In the genomic region with DNA sequence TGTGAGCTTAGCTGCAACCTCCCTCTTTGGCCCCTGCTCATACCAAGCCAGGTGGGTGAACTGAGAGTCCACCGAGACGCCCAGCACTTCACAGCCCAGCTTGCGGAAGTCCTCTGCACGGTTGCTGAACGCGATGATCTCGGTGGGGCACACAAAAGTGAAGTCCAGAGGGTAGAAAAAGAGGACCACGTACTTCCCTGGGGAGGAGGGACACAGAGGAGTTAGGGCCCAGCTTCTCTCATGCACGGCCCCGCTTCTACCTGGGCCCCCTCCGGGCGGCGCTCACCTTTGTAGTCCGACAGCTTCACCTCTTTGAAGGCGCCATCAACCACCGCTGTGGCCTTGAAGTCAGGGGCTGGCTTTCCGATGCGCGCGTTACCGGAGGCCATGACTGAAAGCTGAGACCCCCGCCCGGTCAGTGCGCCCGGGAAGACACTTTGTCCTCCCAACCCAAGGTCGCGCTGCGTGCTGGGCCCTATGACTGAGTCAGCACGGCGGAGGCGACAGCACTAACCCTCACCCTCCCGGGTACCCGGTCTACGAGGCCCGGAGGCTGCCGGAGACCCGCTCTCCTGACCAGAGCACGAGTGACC, we compare ENCODE assay signal across 9 cellular contexts. TPM values are rescaled to one million over a fixed set of nuclear protein-coding genes. Genes with fewer than 3 reads are reported as not detected.
DNase-seq lines count a peak whose midpoint lies in the region; ATAC-seq, FAIRE-seq and TF ChIP-seq lines count a peak whose summit lies in the region.
"Had no signal": no experiment of that assay in that cellular context is flagged by ENCODE, and none has a peak within 500 bp of the region (broad histone marks: within the 10 kb centered on the region; RNA-seq: fewer than 3 reads in every experiment).

No MANE protein-coding gene starts in this region.

- POLR2A ChIA-PET in BJ (lab: Charles Lee), result no interaction called here
- POLR2A ChIA-PET in GM12878 (lab: Charles Lee), result interaction anchor here (0.6 to 2.2 kb wide), 6 partner anchors 9 to 127 kb away, joined by 3 to 9 read pairs (median 6); partner anchors contain the start of gene JUNB

- DNase-seq in BJ (ENCODE audit: low read depth) (no peak), GM12878 (ENCODE audit: low read depth, low spot score) (no peak), kidney epithelial cell (ENCODE audit: low read depth) (no peak), CD1c-positive myeloid dendritic cell (ENCODE audit: extremely low spot score) (no peak)

- TF ChIP-seq CTCF in BJ (IDR thresholded peaks at IDR 0.05; ENCODE audit: insufficient read depth, low read depth, low read length) (no peak), GM12878 (IDR thresholded peaks at IDR 0.05 in 2 of 3, conservative IDR thresholded peaks at IDR 0.05 in 1 of 3; ENCODE audit: control insufficient read depth in 2 of 3, extremely low read depth in 1 of 3, insufficient read depth in 1 of 3, low read depth in 3 of 3, low read length in 3 of 3) (no peak), kidney epithelial cell (IDR thresholded peaks at IDR 0.05; ENCODE audit: insufficient read depth, low read length, poor library complexity, severe bottlenecking) (no peak)

- peak overlapping the region; percentile 88 for H2AFZ ChIP-seq in GM12878 (ENCODE audit: control insufficient read depth, low read depth, low read length)

- H3K27me3 ChIP-seq in BJ (ENCODE audit: control insufficient read depth, insufficient read depth, low read length) (no peaks in the 10 kb centered on the region), GM12878 (replicated peaks in 1 of 2; ENCODE audit: control insufficient read depth in 2 of 2, insufficient read depth in 2 of 2, low read length in 1 of 2) (no peaks in the 10 kb centered on the region), kidney epithelial cell (ENCODE audit: control insufficient read depth, insufficient read depth, low read length) (no peaks in the 10 kb centered on the region), subcutaneous abdominal adipose tissue (ENCODE audit: control insufficient read depth in 5 of 5, insufficient read depth in 4 of 5, low read length in 5 of 5) (no peaks in the 10 kb centered on the region)

- H3K4me3 ChIP-seq in BJ (ENCODE audit: low read depth, low read length) (peak overlapping the region; percentile 93), GM12878 (peak overlapping the region; percentile 95), kidney epithelial cell (ENCODE audit: low read depth, low read length) (peak overlapping the region; percentile 82), subcutaneous abdominal adipose tissue (ENCODE audit: low read depth in 1 of 5, low read length in 5 of 5) (peak overlapping the region; percentile 67 to 97 (median 94))

- FAIRE-seq in GM12878 (lab: Jason Lieb, UNC), result no peak

- BruUV-seq in GM12878 (replicated peaks; lab: Mats Ljungman, UMichigan), result no TSS peak

- 20% methylated on average over 37 of the region's 38 CpGs for WGBS in GM12878 (ENCODE audit: insufficient coverage, insufficient replicate concordance, low lambda C conversion rate, missing lambda C conversion rate)

- SMC1A ChIA-PET in GM12878 (lab: Charles Lee; ENCODE audit: uncharacterized antibody, unreplicated experiment), result interaction anchor here (0.8 to 11.5 kb wide), 3 partner anchors 21 to 67 kb away, joined by 3 to 240 read pairs (median 3); partner anchors contain the start of gene TRIR

- ATAC-seq in GM12878 (peak; percentile 36), GM21390 (IDR thresholded peaks at IDR 0.05; ENCODE audit: unreplicated experiment) (no peak), GM18511 (IDR thresholded peaks at IDR 0.05; ENCODE audit: unreplicated experiment) (no peak)

- peaks cover 19% of the 10 kb centered on the region for H3K4me1 ChIP-seq in GM12878 (ENCODE audit: control insufficient read depth, insufficient read depth, low read length)
- peaks cover 10 to 38% (median 34%) of the 10 kb centered on the region in 5 donors for H3K4me1 ChIP-seq in subcutaneous abdominal adipose tissue (ENCODE audit: control insufficient read depth in 5 of 5, insufficient read depth in 5 of 5, low read length in 5 of 5)

- H3K9ac ChIP-seq in GM12878 (ENCODE audit: control insufficient read depth, insufficient read depth, low read length) (peak overlapping the region; percentile 79), subcutaneous abdominal adipose tissue (ENCODE audit: low read length in 5 of 5) (peak overlapping the region; percentile 56 to 94 (median 85))

- H3K9me3 ChIP-seq in KOPT-K1 (ENCODE audit: insufficient read depth, low read length, poor library complexity, severe bottlenecking), result no peaks in the 10 kb centered on the region
- no peaks in the 10 kb centered on the region for H3K9me3 ChIP-seq in GM12878 (replicated peaks; ENCODE audit: control insufficient read depth, insufficient read depth, low read length)
- H3K9me3 ChIP-seq in subcutaneous abdominal adipose tissue (ENCODE audit: control insufficient read depth in 5 of 5, low read length in 5 of 5), result no peaks in the 10 kb centered on the region

- no peak for TF ChIP-seq RAD21 in GM12878 (IDR thresholded peaks at IDR 0.05; ENCODE audit: insufficient read depth, low read depth, low read length)

- TF ChIP-seq POLR2A in GM12878 (IDR thresholded peaks at IDR 0.05; ENCODE audit: low read depth, low read length), result no peak

- H3K4me2 ChIP-seq in GM12878 (ENCODE audit: control insufficient read depth, insufficient read depth), result peak overlapping the region; percentile 98

- H4K20me1 ChIP-seq in GM12878 (ENCODE audit: control insufficient read depth, insufficient read depth), result no peaks in the 10 kb centered on the region

- intact Hi-C loops in GM12878 (cut with micrococcal nuclease; ENCODE audit: unreplicated experiment), result no loop called here

- in situ Hi-C loops in GM12878 (cut with MboI), result no loop called here

- H3K36me3 ChIP-seq in BJ (ENCODE audit: control insufficient read depth, insufficient read depth, low read length) (peaks cover 10% of the 10 kb centered on the region), KOPT-K1 (ENCODE audit: insufficient read depth, low read length) (peaks cover 16% of the 10 kb centered on the region), GM12878 (ENCODE audit: control insufficient read depth in 2 of 2, insufficient read depth in 2 of 2, low read length in 1 of 2) (peaks cover 0 to 1% of the 10 kb centered on the region in 2 experiments; a peak in 2 of 4 replicates), kidney epithelial cell (ENCODE audit: control insufficient read depth, insufficient read depth, low read length) (no peaks in the 10 kb centered on the region), subcutaneous abdominal adipose tissue (ENCODE audit: control insufficient read depth in 5 of 5, insufficient read depth in 5 of 5, low read length in 5 of 5) (peaks cover 0 to 28% (median 15%) of the 10 kb centered on the region in 5 donors)

- no peak for TF ChIP-seq EP300 in GM12878 (IDR thresholded peaks at IDR 0.05; ENCODE audit: borderline replicate concordance in 1 of 2, control insufficient read depth in 1 of 2, low read depth in 2 of 2, low read length in 2 of 2)

- RAD21 ChIA-PET in GM12878 (lab: Charles Lee; ENCODE audit: unreplicated experiment), result interaction anchor here (0.7 to 11.4 kb wide), 6 partner anchors 9 to 46 kb away, joined by 3 to 303 read pairs (median 4); partner anchors contain the start of gene HOOK2

- H3K27ac ChIP-seq in KOPT-K1 (ENCODE audit: low read depth, low read length, poor library complexity, severe bottlenecking), result peak overlapping the region; percentile 67
- H3K27ac ChIP-seq in GM12878 (ENCODE audit: control insufficient read depth, insufficient read depth), result peak overlapping the region; percentile 63
- H3K27ac ChIP-seq in subcutaneous abdominal adipose tissue (ENCODE audit: low read depth, low read length), result peak overlapping the region; percentile 60

- H3K79me2 ChIP-seq in GM12878 (ENCODE audit: control insufficient read depth, insufficient read depth, low read length), result peaks cover 13% of the 10 kb centered on the region

- CTCF ChIA-PET in BJ (lab: Yijun Ruan, JAX), result interaction anchor here (1.1 to 17.9 kb wide), 3 partner anchors 34 to 47 kb away, joined by 3 to 874 read pairs (median 4); partner anchors contain the start of gene HOOK2
- CTCF ChIA-PET in GM12878 (lab: Yijun Ruan, JAX), result interaction anchor here (1.4 to 12.9 kb wide), 4 partner anchors 23 to 47 kb away, joined by 8 to 537 read pairs (median 217); partner anchors contain the start of gene HOOK2

RNA-seq across cellular contexts. Expression of gene PRDX2, which starts 0.6 kb away (rescaled TPM):
- polyA plus RNA-seq in BJ (2011; rRNA removed) (165 and 267 TPM in 2 replicates), GM12878 (2011; rRNA removed) (45.7 and 93.0 TPM in 2 replicates), GM12878 (2014; fragmentation: Illumina TruSeq; extraction: Trizol) (110 and 338 TPM in 2 replicates), GM12878 (2014; fragmentation: Nextera tagmentation; extraction: Ambion mirVana) (100 to 1,000 TPM; 670 to 812 TPM), GM12878 (2014; rRNA removed) (327 and 338 TPM in 2 replicates), GM12878 (2016; fragmentation: Nextera tagmentation; extraction: Ambion mirVana) (100 to 1,000 TPM; 349 to 384 TPM)
- 134 and 154 TPM in 2 replicates for polyA minus RNA-seq in BJ (2011; rRNA and poly(A)+ RNA removed)
- 52.5 and 53.2 TPM in 2 replicates for total RNA-seq in GM12878 (2013; cell fraction: nucleolus; rRNA removed)
- total RNA-seq in GM12878 (2014; rRNA removed) (367 and 392 TPM in 2 replicates), GM12878 (2014; rRNA removed; fragmentation: Illumina TruSeq; extraction: Trizol) (230 and 258 TPM in 2 replicates), GM12878 (2021) (274 and 279 TPM in 2 replicates), kidney epithelial cell (366 and 396 TPM in 2 replicates)
- 150 TPM for polyA plus RNA-seq in GM12878 (2011; ENCODE audit: low read depth)
- polyA plus RNA-seq in GM12878 (2011; cell fraction: cytosol; rRNA removed), result 234 and 251 TPM in 2 replicates
- polyA plus RNA-seq in GM12878 (2011; cell fraction: nucleus; rRNA removed), result 136 and 184 TPM in 2 replicates
- 214 and 229 TPM in 2 replicates for polyA plus RNA-seq in GM12878 (2012)
- 69.4 and 109 TPM in 2 replicates for polyA minus RNA-seq in GM12878 (2011; rRNA and poly(A)+ RNA removed)
- polyA minus RNA-seq in GM12878 (2011; cell fraction: cytosol; rRNA and poly(A)+ RNA removed), result 53.4 and 56.9 TPM in 2 replicates
- 26.4 and 43.7 TPM in 2 replicates for polyA minus RNA-seq in GM12878 (2011; cell fraction: nucleus; rRNA and poly(A)+ RNA removed)

RNA-seq across cellular contexts. Expression of gene THSD8, which starts 0.9 kb away (rescaled TPM):
- polyA plus RNA-seq in BJ (2011; rRNA removed) (0.75 and 2.6 TPM in 2 replicates), GM12878 (2011; rRNA removed) (5.6 and 8.8 TPM in 2 replicates), GM12878 (2014; fragmentation: Illumina TruSeq; extraction: Trizol) (10.9 and 12.5 TPM in 2 replicates), GM12878 (2014; fragmentation: Nextera tagmentation; extraction: Ambion mirVana) (10 to 100 TPM; 10.5 to 30.6 TPM), GM12878 (2014; rRNA removed) (0.11 and 0.24 TPM in 2 replicates), GM12878 (2016; fragmentation: Nextera tagmentation; extraction: Ambion mirVana) (10 to 100 TPM; 30.6 to 32.3 TPM)
- polyA minus RNA-seq in BJ (2011; rRNA and poly(A)+ RNA removed), result 4.6 and 5.3 TPM in 2 replicates
- not detected in 2 replicates for total RNA-seq in GM12878 (2013; cell fraction: nucleolus; rRNA removed)
- total RNA-seq in GM12878 (2014; rRNA removed) (not detected in 2 replicates), GM12878 (2014; rRNA removed; fragmentation: Illumina TruSeq; extraction: Trizol) (0.69 TPM in 1 of 2 replicates, not detected in the other), GM12878 (2021) (25.1 and 30.0 TPM in 2 replicates), kidney epithelial cell (not detected in 2 replicates)
- 3.9 TPM for polyA plus RNA-seq in GM12878 (2011; ENCODE audit: low read depth)
- polyA plus RNA-seq in GM12878 (2011; cell fraction: cytosol; rRNA removed), result 0.33 and 0.57 TPM in 2 replicates
- polyA plus RNA-seq in GM12878 (2011; cell fraction: nucleus; rRNA removed), result 0.19 TPM in 1 of 2 replicates, not detected in the other
- 7.8 and 13.1 TPM in 2 replicates for polyA plus RNA-seq in GM12878 (2012)
- 1.5 TPM in 1 of 2 replicates, not detected in the other for polyA minus RNA-seq in GM12878 (2011; rRNA and poly(A)+ RNA removed)
- not detected in 2 replicates for polyA minus RNA-seq in GM12878 (2011; cell fraction: cytosol; rRNA and poly(A)+ RNA removed)
- polyA minus RNA-seq in GM12878 (2011; cell fraction: nucleus; rRNA and poly(A)+ RNA removed), result not detected in 2 replicates
- total RNA-seq: myocyte had no signal

RNA-seq across cellular contexts. Expression of gene RNASEH2A, which starts 5.4 kb away (rescaled TPM):
- polyA plus RNA-seq in BJ (2011; rRNA removed) (19.9 and 30.3 TPM in 2 replicates), GM12878 (2011; rRNA removed) (20.3 and 35.4 TPM in 2 replicates), GM12878 (2014; fragmentation: Illumina TruSeq; extraction: Trizol) (10.4 and 30.7 TPM in 2 replicates), GM12878 (2014; fragmentation: Nextera tagmentation; extraction: Ambion mirVana) (10 to 100 TPM; 17.4 to 19.1 TPM), GM12878 (2014; rRNA removed) (54.4 and 65.3 TPM in 2 replicates), GM12878 (2016; fragmentation: Nextera tagmentation; extraction: Ambion mirVana) (100 to 1,000 TPM in 1 of 2 experiments, 10 to 100 TPM in 1; 95.0 to 103 TPM)
- 12.1 and 15.4 TPM in 2 replicates for polyA minus RNA-seq in BJ (2011; rRNA and poly(A)+ RNA removed)
- total RNA-seq in GM12878 (2013; cell fraction: nucleolus; rRNA removed), result 11.0 and 13.0 TPM in 2 replicates
- total RNA-seq in GM12878 (2014; rRNA removed) (41.7 and 46.9 TPM in 2 replicates), GM12878 (2014; rRNA removed; fragmentation: Illumina TruSeq; extraction: Trizol) (35.2 and 39.6 TPM in 2 replicates), GM12878 (2021) (41.2 and 43.8 TPM in 2 replicates), kidney epithelial cell (17.0 and 24.8 TPM in 2 replicates)
- polyA plus RNA-seq in GM12878 (2011; ENCODE audit: low read depth), result 10.0 TPM
- polyA plus RNA-seq in GM12878 (2011; cell fraction: cytosol; rRNA removed), result 72.8 and 73.4 TPM in 2 replicates
- polyA plus RNA-seq in GM12878 (2011; cell fraction: nucleus; rRNA removed), result 36.7 and 45.4 TPM in 2 replicates
- polyA plus RNA-seq in GM12878 (2012), result 24.3 and 28.4 TPM in 2 replicates
- polyA minus RNA-seq in GM12878 (2011; rRNA and poly(A)+ RNA removed), result 43.2 and 60.1 TPM in 2 replicates
- polyA minus RNA-seq in GM12878 (2011; cell fraction: cytosol; rRNA and poly(A)+ RNA removed), result 21.4 and 24.6 TPM in 2 replicates
- 9.1 and 17.9 TPM in 2 replicates for polyA minus RNA-seq in GM12878 (2011; cell fraction: nucleus; rRNA and poly(A)+ RNA removed)

RNA-seq across cellular contexts. Expression of gene JUNB, which starts 9.7 kb away (rescaled TPM):
- polyA plus RNA-seq in BJ (2011; rRNA removed) (36.8 and 49.4 TPM in 2 replicates), GM12878 (2011; rRNA removed) (17.2 and 65.1 TPM in 2 replicates), GM12878 (2014; fragmentation: Illumina TruSeq; extraction: Trizol) (0.51 and 4.8 TPM in 2 replicates), GM12878 (2014; fragmentation: Nextera tagmentation; extraction: Ambion mirVana) (1 to 10 TPM in 1 of 2 experiments, under 1 TPM in 1; 0.55 to 2.4 TPM), GM12878 (2014; rRNA removed) (144 and 154 TPM in 2 replicates), GM12878 (2016; fragmentation: Nextera tagmentation; extraction: Ambion mirVana) (10 to 100 TPM; 71.6 to 96.6 TPM)
- 15.3 and 17.3 TPM in 2 replicates for polyA minus RNA-seq in BJ (2011; rRNA and poly(A)+ RNA removed)
- total RNA-seq in GM12878 (2013; cell fraction: nucleolus; rRNA removed), result 202 and 232 TPM in 2 replicates
- total RNA-seq in GM12878 (2014; rRNA removed) (102 and 110 TPM in 2 replicates), GM12878 (2014; rRNA removed; fragmentation: Illumina TruSeq; extraction: Trizol) (15.2 and 17.0 TPM in 2 replicates), GM12878 (2021) (116 and 123 TPM in 2 replicates), kidney epithelial cell (395 and 431 TPM in 2 replicates)
- polyA plus RNA-seq in GM12878 (2011; ENCODE audit: low read depth), result 6.7 TPM
- polyA plus RNA-seq in GM12878 (2011; cell fraction: cytosol; rRNA removed), result 146 and 179 TPM in 2 replicates
- polyA plus RNA-seq in GM12878 (2011; cell fraction: nucleus; rRNA removed), result 238 and 308 TPM in 2 replicates
- polyA plus RNA-seq in GM12878 (2012), result 47.0 and 94.2 TPM in 2 replicates
- polyA minus RNA-seq in GM12878 (2011; rRNA and poly(A)+ RNA removed), result 20.8 and 48.9 TPM in 2 replicates
- polyA minus RNA-seq in GM12878 (2011; cell fraction: cytosol; rRNA and poly(A)+ RNA removed), result 62.3 and 63.3 TPM in 2 replicates
- 99.1 and 140 TPM in 2 replicates for polyA minus RNA-seq in GM12878 (2011; cell fraction: nucleus; rRNA and poly(A)+ RNA removed)

RNA-seq across cellular contexts. Expression of gene HOOK2, which starts 25.6 kb away (rescaled TPM):
- polyA plus RNA-seq in BJ (2011; rRNA removed) (6.3 and 10.4 TPM in 2 replicates), GM12878 (2011; rRNA removed) (3.3 and 3.5 TPM in 2 replicates), GM12878 (2014; fragmentation: Illumina TruSeq; extraction: Trizol) (4.4 and 5.6 TPM in 2 replicates), GM12878 (2014; fragmentation: Nextera tagmentation; extraction: Ambion mirVana) (1 to 10 TPM; 1.5 TPM), GM12878 (2014; rRNA removed) (8.6 and 9.6 TPM in 2 replicates), GM12878 (2016; fragmentation: Nextera tagmentation; extraction: Ambion mirVana) (1 to 10 TPM; 7.5 to 9.2 TPM)
- 7.0 and 8.1 TPM in 2 replicates for polyA minus RNA-seq in BJ (2011; rRNA and poly(A)+ RNA removed)
- 23.1 and 31.7 TPM in 2 replicates for total RNA-seq in GM12878 (2013; cell fraction: nucleolus; rRNA removed)
- total RNA-seq in GM12878 (2014; rRNA removed) (5.8 and 6.8 TPM in 2 replicates), GM12878 (2014; rRNA removed; fragmentation: Illumina TruSeq; extraction: Trizol) (3.4 and 3.8 TPM in 2 replicates), GM12878 (2021) (6.4 and 8.3 TPM in 2 replicates), kidney epithelial cell (38.7 and 44.1 TPM in 2 replicates)
- 6.3 TPM for polyA plus RNA-seq in GM12878 (2011; ENCODE audit: low read depth)
- 3.0 and 3.4 TPM in 2 replicates for polyA plus RNA-seq in GM12878 (2011; cell fraction: cytosol; rRNA removed)
- 14.3 and 19.5 TPM in 2 replicates for polyA plus RNA-seq in GM12878 (2011; cell fraction: nucleus; rRNA removed)
- polyA plus RNA-seq in GM12878 (2012), result 11.6 and 13.2 TPM in 2 replicates
- polyA minus RNA-seq in GM12878 (2011; rRNA and poly(A)+ RNA removed), result 1.9 and 5.6 TPM in 2 replicates
- polyA minus RNA-seq in GM12878 (2011; cell fraction: cytosol; rRNA and poly(A)+ RNA removed), result not detected in 2 replicates
- polyA minus RNA-seq in GM12878 (2011; cell fraction: nucleus; rRNA and poly(A)+ RNA removed), result 5.7 and 8.6 TPM in 2 replicates
